39 cellular contexts compared by ENCODE assay signal in genomic region chrX:73823473-73824004, GRCh38. TPM values are rescaled to one million over a fixed set of nuclear protein-coding genes. Genes with fewer than 3 reads are reported as not detected.
"Had no signal": no experiment of that assay in that cellular context is flagged by ENCODE, and none has a peak within 500 bp of the region (broad histone marks: within the 10 kb centered on the region; RNA-seq: fewer than 3 reads in every experiment).

No MANE protein-coding gene starts in this region.

- H3K9me3 ChIP-seq: adrenal gland, ascending aorta, body of pancreas, breast epithelium had no signal

- H3K4me1 Mint-ChIP-seq: activated naive CD4-positive, alpha-beta T cell treated with anti-CD3 and anti-CD28 coated beads, Interleukin-2, amount 10 ng/mL, durations not matched to agents 7 days and 5 days; activated naive CD4-positive, alpha-beta T cell treated with anti-CD3 and anti-CD28 coated beads, Interleukin-2, amount 50 U/mL, for 24 hours; activated naive CD8-positive, alpha-beta T cell treated with anti-CD3 and anti-CD28 coated beads for 36 hours; activated naive CD8-positive, alpha-beta T cell treated with anti-CD3 and anti-CD28 coated beads, Interleukin-2, amount 10 ng/mL, durations not matched to agents 7 days and 5 days; activated naive CD8-positive, alpha-beta T cell treated with anti-CD3 and anti-CD28 coated beads, Interleukin-2, amount 50 U/mL, for 24 hours; activated T-helper 17 cell treated with anti-CD3 and anti-CD28 coated beads, Interleukin-2, amount 50 U/mL, for 72 hours; brain; central memory CD8-positive, alpha-beta T cell had no signal

- H3K27ac ChIP-seq: adrenal gland, ascending aorta, body of pancreas, brain microvascular endothelial cell, breast epithelium, cardiac muscle cell had no signal

- H3K27ac Mint-ChIP-seq: activated naive CD4-positive, alpha-beta T cell treated with anti-CD3 and anti-CD28 coated beads for 36 hours; activated naive CD4-positive, alpha-beta T cell treated with anti-CD3 and anti-CD28 coated beads, Interleukin-2, amount 10 ng/mL, durations not matched to agents 7 days and 5 days; activated naive CD4-positive, alpha-beta T cell treated with anti-CD3 and anti-CD28 coated beads, Interleukin-2, amount 50 U/mL, for 24 hours; activated naive CD4-positive, alpha-beta T cell treated with anti-CD3 and anti-CD28 coated beads, Interleukin-2, amount 50 U/mL, for 72 hours; activated naive CD8-positive, alpha-beta T cell; activated naive CD8-positive, alpha-beta T cell treated with anti-CD3 and anti-CD28 coated beads for 36 hours; activated naive CD8-positive, alpha-beta T cell treated with anti-CD3 and anti-CD28 coated beads, Interleukin-2, amount 10 ng/mL, durations not matched to agents 7 days and 5 days; activated naive CD8-positive, alpha-beta T cell treated with anti-CD3 and anti-CD28 coated beads, Interleukin-2, amount 50 U/mL, for 24 hours; activated T-cell treated with anti-CD3 and anti-CD28 coated beads, Interleukin-2, amount 50 U/mL, for 24 hours; activated T-helper 1 cell treated with anti-CD3 and anti-CD28 coated beads, Interleukin-12 subunit alpha, Interleukin-12 subunit beta, Interleukin-2, Interleukin-4 antibody, amounts not matched to agents 30 ng/mL and 10 ng/mL and 1 ng/mL, durations not matched to agents 14 hours and 24 hours and 36 hours; activated T-helper 17 cell treated with anti-CD3 and anti-CD28 coated beads, Interleukin-2, amount 50 U/mL, for 72 hours; activated T-helper 2 cell treated with anti-CD3 and anti-CD28 coated beads, Interferon-gamma antibody, Interleukin-2, Interleukin-4, amounts not matched to agents 10 μg/mL and 5 μg/mL and 100 μg/mL, durations not matched to agents 14 hours and 24 hours and 36 hours; brain had no signal

- H3K4me1 ChIP-seq: adrenal gland, ascending aorta, body of pancreas, breast epithelium had no signal

- H3K4me3 Mint-ChIP-seq: activated naive CD4-positive, alpha-beta T cell treated with anti-CD3 and anti-CD28 coated beads for 36 hours; activated naive CD4-positive, alpha-beta T cell treated with anti-CD3 and anti-CD28 coated beads, Interleukin-2, amount 10 ng/mL, durations not matched to agents 7 days and 5 days; activated naive CD4-positive, alpha-beta T cell treated with anti-CD3 and anti-CD28 coated beads, Interleukin-2, amount 50 U/mL, for 24 hours; activated naive CD8-positive, alpha-beta T cell; activated naive CD8-positive, alpha-beta T cell treated with anti-CD3 and anti-CD28 coated beads for 36 hours; activated naive CD8-positive, alpha-beta T cell treated with anti-CD3 and anti-CD28 coated beads, Interleukin-2, amount 10 ng/mL, durations not matched to agents 7 days and 5 days; activated naive CD8-positive, alpha-beta T cell treated with anti-CD3 and anti-CD28 coated beads, Interleukin-2, amount 50 U/mL, for 24 hours; activated T-cell treated with anti-CD3 and anti-CD28 coated beads, Interleukin-2, amount 50 U/mL, for 24 hours; activated T-cell treated with anti-CD3 and anti-CD28 coated beads, Interleukin-2, amount 50 U/mL, for 4 hours; activated T-helper 1 cell treated with anti-CD3 and anti-CD28 coated beads, Interleukin-12 subunit alpha, Interleukin-12 subunit beta, Interleukin-2, Interleukin-4 antibody, amounts not matched to agents 30 ng/mL and 10 ng/mL and 1 ng/mL, durations not matched to agents 14 hours and 24 hours and 36 hours; activated T-helper 17 cell treated with anti-CD3 and anti-CD28 coated beads, Interleukin-2, amount 50 U/mL, for 72 hours; brain; central memory CD8-positive, alpha-beta T cell had no signal

- FAIRE-seq: bronchial epithelial cell had no signal

- DNase-seq: activated effector memory CD4-positive, alpha-beta T cell treated with anti-CD3 and anti-CD28 coated beads, Interleukin-2, amount 50 U/mL, for 16 hours; activated effector memory CD4-positive, alpha-beta T cell treated with Interleukin-2 at 50 U/mL for 16 hours; activated gamma-delta T cell; activated gamma-delta T cell treated with Interleukin-2 at 50 U/mL for 16 hours; activated naive CD4-positive, alpha-beta T cell; activated naive CD4-positive, alpha-beta T cell treated with anti-CD3 and anti-CD28 coated beads for 36 hours; activated naive CD4-positive, alpha-beta T cell treated with anti-CD3 and anti-CD28 coated beads, Interleukin-2, amount 10 ng/mL, durations not matched to agents 7 days and 5 days; activated naive CD4-positive, alpha-beta T cell treated with anti-CD3 and anti-CD28 coated beads, Interleukin-2, amount 50 U/mL, for 16 hours; activated naive CD4-positive, alpha-beta T cell treated with Interleukin-2 at 50 U/mL for 16 hours; activated naive CD8-positive, alpha-beta T cell treated with anti-CD3 and anti-CD28 coated beads for 36 hours; activated naive CD8-positive, alpha-beta T cell treated with anti-CD3 and anti-CD28 coated beads, Interleukin-2, amount 10 ng/mL, durations not matched to agents 7 days and 5 days; activated naive CD8-positive, alpha-beta T cell treated with anti-CD3 and anti-CD28 coated beads, Interleukin-2, amount 50 U/mL, for 24 hours; activated T-cell treated with anti-CD3 and anti-CD28 coated beads, Interleukin-2, amount 50 U/mL, for 24 hours; activated T-cell treated with anti-CD3 and anti-CD28 coated beads, Interleukin-2, amount 50 U/mL, for 4 hours; activated T-cell treated with anti-CD3 and anti-CD28 coated beads, Interleukin-2, amount 50 U/mL, for 48 hours; adrenal gland; amniotic stem cell; amygdala; anterior cingulate cortex; aorta; body of pancreas; brain microvascular endothelial cell; caudate nucleus; central memory CD4-positive, alpha-beta T cell; cerebellar nuclear complex had no signal

- H3K27me3 ChIP-seq: adrenal gland, ascending aorta, body of pancreas, brain microvascular endothelial cell, breast epithelium, cardiac muscle cell had no signal

- H3K4me3 ChIP-seq: adrenal gland, ascending aorta, body of pancreas, breast epithelium, cardiac muscle cell had no signal

- H3K36me3 ChIP-seq: cardiac muscle cell had no signal

- H3K36me3 Mint-ChIP-seq: activated naive CD4-positive, alpha-beta T cell treated with anti-CD3 and anti-CD28 coated beads, Interleukin-2, amount 10 ng/mL, durations not matched to agents 7 days and 5 days; activated naive CD4-positive, alpha-beta T cell treated with anti-CD3 and anti-CD28 coated beads, Interleukin-2, amount 50 U/mL, for 24 hours; activated naive CD4-positive, alpha-beta T cell treated with anti-CD3 and anti-CD28 coated beads, Interleukin-2, amount 50 U/mL, for 72 hours; activated naive CD8-positive, alpha-beta T cell treated with anti-CD3 and anti-CD28 coated beads for 36 hours; activated naive CD8-positive, alpha-beta T cell treated with anti-CD3 and anti-CD28 coated beads, Interleukin-2, amount 10 ng/mL, durations not matched to agents 7 days and 5 days; brain had no signal

- H3K27me3 Mint-ChIP-seq: activated naive CD4-positive, alpha-beta T cell treated with anti-CD3 and anti-CD28 coated beads, Interleukin-2, amount 10 ng/mL, durations not matched to agents 7 days and 5 days; activated naive CD4-positive, alpha-beta T cell treated with anti-CD3 and anti-CD28 coated beads, Interleukin-2, amount 50 U/mL, for 24 hours; activated naive CD8-positive, alpha-beta T cell; activated naive CD8-positive, alpha-beta T cell treated with anti-CD3 and anti-CD28 coated beads for 36 hours; activated naive CD8-positive, alpha-beta T cell treated with anti-CD3 and anti-CD28 coated beads, Interleukin-2, amount 10 ng/mL, durations not matched to agents 7 days and 5 days; activated naive CD8-positive, alpha-beta T cell treated with anti-CD3 and anti-CD28 coated beads, Interleukin-2, amount 50 U/mL, for 24 hours; activated T-cell treated with anti-CD3 and anti-CD28 coated beads, Interleukin-2, amount 50 U/mL, for 24 hours; brain; central memory CD8-positive, alpha-beta T cell had no signal

- H3K9me3 Mint-ChIP-seq: activated naive CD4-positive, alpha-beta T cell treated with anti-CD3 and anti-CD28 coated beads for 36 hours; activated naive CD4-positive, alpha-beta T cell treated with anti-CD3 and anti-CD28 coated beads, Interleukin-2, amount 10 ng/mL, durations not matched to agents 7 days and 5 days; activated naive CD4-positive, alpha-beta T cell treated with anti-CD3 and anti-CD28 coated beads, Interleukin-2, amount 50 U/mL, for 24 hours; activated naive CD8-positive, alpha-beta T cell treated with anti-CD3 and anti-CD28 coated beads for 36 hours; activated naive CD8-positive, alpha-beta T cell treated with anti-CD3 and anti-CD28 coated beads, Interleukin-2, amount 10 ng/mL, durations not matched to agents 7 days and 5 days; activated naive CD8-positive, alpha-beta T cell treated with anti-CD3 and anti-CD28 coated beads, Interleukin-2, amount 50 U/mL, for 24 hours; activated T-cell treated with anti-CD3 and anti-CD28 coated beads, Interleukin-2, amount 50 U/mL, for 24 hours; activated T-cell treated with anti-CD3 and anti-CD28 coated beads, Interleukin-2, amount 50 U/mL, for 4 hours; activated T-helper 1 cell treated with anti-CD3 and anti-CD28 coated beads, Interleukin-12 subunit alpha, Interleukin-12 subunit beta, Interleukin-2, Interleukin-4 antibody, amounts not matched to agents 30 ng/mL and 10 ng/mL and 1 ng/mL, durations not matched to agents 14 hours and 24 hours and 36 hours; activated T-helper 17 cell treated with anti-CD3 and anti-CD28 coated beads, Interleukin-2, amount 50 U/mL, for 72 hours; activated T-helper 2 cell treated with anti-CD3 and anti-CD28 coated beads, Interferon-gamma antibody, Interleukin-2, Interleukin-4, amounts not matched to agents 10 μg/mL and 5 μg/mL and 100 μg/mL, durations not matched to agents 14 hours and 24 hours and 36 hours; brain; central memory CD8-positive, alpha-beta T cell had no signal

- ATAC-seq: activated naive CD4-positive, alpha-beta T cell treated with anti-CD3 and anti-CD28 coated beads, Interleukin-2, amount 50 U/mL, for 72 hours; activated naive CD8-positive, alpha-beta T cell treated with anti-CD3 and anti-CD28 coated beads, Interleukin-2, amount 50 U/mL, for 24 hours; activated T-cell treated with anti-CD3 and anti-CD28 coated beads, Interleukin-2, amount 50 U/mL, for 4 hours; activated T-helper 17 cell treated with anti-CD3 and anti-CD28 coated beads, Interleukin-2, amount 50 U/mL, for 72 hours; body of pancreas had no signal

RNA-seq across cellular contexts. Expression of gene XIST, which starts 29.0 kb away (rescaled TPM):
- total RNA-seq: activated naive CD4-positive, alpha-beta T cell treated with anti-CD3 and anti-CD28 coated beads for 36 hours; activated naive CD4-positive, alpha-beta T cell treated with anti-CD3 and anti-CD28 coated beads, Interleukin-2, amount 50 U/mL, for 72 hours; activated naive CD8-positive, alpha-beta T cell treated with anti-CD3 and anti-CD28 coated beads for 36 hours; activated naive CD8-positive, alpha-beta T cell treated with anti-CD3 and anti-CD28 coated beads, Interleukin-2, amount 10 ng/mL, durations not matched to agents 7 days and 5 days; activated T-helper 1 cell treated with anti-CD3 and anti-CD28 coated beads, Interleukin-12 subunit alpha, Interleukin-12 subunit beta, Interleukin-2, Interleukin-4 antibody, amounts not matched to agents 30 ng/mL and 10 ng/mL and 1 ng/mL, durations not matched to agents 14 hours and 24 hours and 36 hours; activated T-helper 2 cell treated with anti-CD3 and anti-CD28 coated beads, Interferon-gamma antibody, Interleukin-2, Interleukin-4, amounts not matched to agents 10 μg/mL and 5 μg/mL and 100 μg/mL, durations not matched to agents 14 hours and 24 hours and 36 hours; astrocyte; cardiac muscle cell; chondrocyte had no signal
- polyA plus RNA-seq: cardiac muscle cell had no signal
